8 cellular contexts compared by ENCODE assay signal in the genomic region with DNA sequence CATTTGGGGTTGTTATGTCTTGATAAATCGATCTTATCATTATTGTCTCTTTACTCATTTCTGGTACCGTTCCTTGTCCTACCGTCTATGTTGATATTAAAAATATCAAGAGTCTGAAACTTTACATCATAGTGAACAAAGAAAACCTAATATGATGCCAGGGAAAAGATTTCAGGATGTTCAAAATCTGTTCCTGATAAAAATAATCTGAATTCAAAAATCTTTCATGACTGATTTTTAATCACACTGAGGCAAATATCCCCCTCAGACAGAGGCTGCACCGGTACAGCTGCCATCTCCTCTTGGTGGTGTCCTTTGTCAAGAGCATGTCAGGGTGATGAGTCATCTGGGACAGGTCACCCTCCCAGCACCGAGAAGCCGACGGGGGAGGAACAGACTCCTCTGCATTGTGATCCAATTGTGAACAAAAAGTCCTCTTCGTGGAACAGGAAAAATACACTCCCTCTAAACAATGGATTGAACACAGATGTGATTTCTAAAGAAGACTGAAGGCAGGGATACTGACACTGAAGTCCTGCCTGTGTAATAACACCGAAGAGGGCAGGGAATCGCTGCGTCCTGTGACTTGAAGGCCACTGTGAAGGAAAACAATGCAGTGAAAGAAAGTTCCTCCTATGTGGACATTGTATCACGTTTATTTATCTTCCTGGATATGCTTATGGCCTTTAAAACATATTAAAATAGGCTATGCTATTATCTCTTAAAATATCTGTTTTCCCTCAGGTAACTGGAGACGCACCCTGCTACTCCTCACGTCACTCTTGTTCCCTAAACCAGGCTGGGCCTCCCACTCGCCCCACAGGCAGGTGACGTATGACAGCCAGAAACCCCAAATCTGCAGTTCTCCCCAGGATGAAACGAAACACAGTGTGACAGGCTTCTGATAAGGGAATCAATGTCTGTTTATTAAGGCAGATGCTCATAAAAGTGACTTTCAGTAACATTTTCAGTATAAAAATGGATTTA. TPM values are rescaled to one million over a fixed set of nuclear protein-coding genes. Genes with fewer than 3 reads are reported as not detected.
A peak's percentile ranks its signal among the peaks of the same experiment; 100 is the strongest.
DNase-seq lines count a peak whose midpoint lies in the region; ATAC-seq and TF ChIP-seq lines count a peak whose summit lies in the region.

No MANE protein-coding gene starts in this region.

- peak overlapping the region; percentile 66 to 97 (median 96) for H3K27ac ChIP-seq in adrenal gland

- H3K9me3 ChIP-seq in adrenal gland (replicated peaks in 1 of 3): no peaks in the 10 kb centered on the region

- no peak for TF ChIP-seq CTCF in adrenal gland (IDR thresholded peaks at IDR 0.05)

- no peak overlapping the region for H3K4me3 ChIP-seq in adrenal gland

- intact Hi-C loops in adrenal gland (cut with DNase I): no loop called here

- peaks cover 26 to 42% of the 10 kb centered on the region in 2 donors for H3K4me1 ChIP-seq in adrenal gland (replicated peaks in 1 of 2)

- peak in 1 of 2 donors; percentile 60 for TF ChIP-seq POLR2A in adrenal gland (IDR thresholded peaks at IDR 0.05)

- DNase-seq in 8988T: peak; percentile 54
- peak; percentile 41 for DNase-seq in HuH-7.5 (ENCODE audit: low spot score)
- DNase-seq in adrenal gland: peak; percentile 78 to 93 (median 87)
- DNase-seq in iPS-NIHi7 (ENCODE audit: extremely low spot score): peak; percentile 65
- DNase-seq in smooth muscle cell of the brain vasculature (ENCODE audit: low read depth, low spot score): peak; percentile 24
- DNase-seq in NCI-H1436 treated with DMSO at 0.1 percent for 48 hours (lab: John Stamatoyannopoulos, UW): no peak
- no peak for DNase-seq in activated gamma-delta T cell (lab: John Stamatoyannopoulos, UW)

- no peaks in the 10 kb centered on the region for H3K27me3 ChIP-seq in adrenal gland

- WGBS in adrenal gland, 4 donors: 26 to 39% (median 27%) methylated on average over 17 of the region's 17 CpGs

- H3K36me3 ChIP-seq in adrenal gland (replicated peaks in 1 of 2): peaks cover 0 to 10% of the 10 kb centered on the region in 2 donors

- no peak for ATAC-seq in HG03045 (IDR thresholded peaks at IDR 0.05; ENCODE audit: unreplicated experiment)

RNA-seq across cellular contexts. Expression of a gene that starts 4.3 kb away (rescaled TPM):
- 10 to 100 TPM in 7 of 8 donors, 1 to 10 TPM in 1; 8.4 to 58.5 (median 25.3) TPM for total RNA-seq in adrenal gland
- 10 to 100 TPM; 12.8 to 91.5 (median 51.5) TPM for polyA plus RNA-seq in adrenal gland

RNA-seq across cellular contexts. Expression of a gene that starts 33.1 kb away (rescaled TPM):
- total RNA-seq in adrenal gland: 1 to 10 TPM in 4 of 8 donors, under 1 TPM in 2, not detected in 2; 0.36 to 2.1 (median 1.8) TPM
- 10 to 100 TPM in 2 of 3 donors, under 1 TPM in 1; 0.20 to 16.8 (median 11.4) TPM for polyA plus RNA-seq in adrenal gland

RNA-seq across cellular contexts. Expression of a gene that starts 40.1 kb away (rescaled TPM):
- total RNA-seq in adrenal gland: 100 to 1,000 TPM in 2 of 8 donors, 10 to 100 TPM in 6; 49.0 to 245 (median 79.8) TPM
- 100 to 1,000 TPM in 1 of 3 donors, 10 to 100 TPM in 2; 46.3 to 132 (median 49.9) TPM for polyA plus RNA-seq in adrenal gland

Comparison
In these comparisons a context has a peak if more than half of its experiments do, and no peak if none do; other contexts are left out.
1. DNase-seq: peak in 8988T (single experiment), HuH-7.5 (single experiment), adrenal gland (7 of 7), iPS-NIHi7 (single experiment) and smooth muscle cell of the brain vasculature (single experiment); none in NCI-H1436 treated with DMSO at 0.1 percent for 48 hours (single experiment) and activated gamma-delta T cell (single experiment).